Comparison of ENCODE assay signal across 1 cellular context in the genomic region with DNA sequence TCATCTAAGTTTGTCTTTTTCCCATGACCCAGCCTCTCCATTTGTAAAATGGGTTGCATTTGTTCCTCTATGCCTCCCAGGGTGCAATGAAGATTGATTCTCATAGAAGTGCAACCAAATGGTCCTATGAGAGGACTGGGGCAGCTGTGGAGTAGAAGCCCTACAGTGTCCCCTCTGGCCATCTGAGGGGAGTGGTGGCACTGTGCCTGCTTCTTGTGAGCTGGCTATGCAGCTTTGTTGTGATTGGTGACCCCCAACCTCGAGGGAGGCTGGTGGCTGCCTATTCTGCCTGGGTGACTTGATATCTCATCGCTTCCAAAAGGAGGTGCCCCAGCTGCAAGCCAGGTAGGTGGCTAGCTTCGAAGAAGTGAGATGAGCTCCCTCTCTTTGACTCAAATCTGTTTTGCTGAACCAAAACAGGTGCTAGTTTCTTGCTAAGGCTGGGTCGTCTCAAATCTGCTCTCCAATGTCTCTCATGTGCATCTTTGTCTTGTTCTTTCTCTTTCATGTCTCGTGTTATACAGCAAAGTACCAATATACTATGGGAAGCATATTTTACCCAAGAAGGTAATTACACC.
TF ChIP-seq lines count a peak whose summit lies in the region.

No MANE protein-coding gene starts in this region.

TF ChIP-seq in GM23338, 12 proteins besides CTCF, POLR2A, EP300 and RAD21 (continued from another document):
- TF ChIP-seq, protein P1, sequence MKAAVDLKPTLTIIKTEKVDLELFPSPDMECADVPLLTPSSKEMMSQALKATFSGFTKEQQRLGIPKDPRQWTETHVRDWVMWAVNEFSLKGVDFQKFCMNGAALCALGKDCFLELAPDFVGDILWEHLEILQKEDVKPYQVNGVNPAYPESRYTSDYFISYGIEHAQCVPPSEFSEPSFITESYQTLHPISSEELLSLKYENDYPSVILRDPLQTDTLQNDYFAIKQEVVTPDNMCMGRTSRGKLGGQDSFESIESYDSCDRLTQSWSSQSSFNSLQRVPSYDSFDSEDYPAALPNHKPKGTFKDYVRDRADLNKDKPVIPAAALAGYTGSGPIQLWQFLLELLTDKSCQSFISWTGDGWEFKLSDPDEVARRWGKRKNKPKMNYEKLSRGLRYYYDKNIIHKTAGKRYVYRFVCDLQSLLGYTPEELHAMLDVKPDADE (IDR thresholded peaks at IDR 0.05): no peak
- TF ChIP-seq EZH2phosphoT487 (IDR thresholded peaks at IDR 0.05; ENCODE audit: unreplicated experiment): no peak
- TF ChIP-seq ZNF331 (CRISPR knock-in tag; IDR thresholded peaks at IDR 0.05; ENCODE audit: low read depth): no peak
- TF ChIP-seq, protein P2, sequence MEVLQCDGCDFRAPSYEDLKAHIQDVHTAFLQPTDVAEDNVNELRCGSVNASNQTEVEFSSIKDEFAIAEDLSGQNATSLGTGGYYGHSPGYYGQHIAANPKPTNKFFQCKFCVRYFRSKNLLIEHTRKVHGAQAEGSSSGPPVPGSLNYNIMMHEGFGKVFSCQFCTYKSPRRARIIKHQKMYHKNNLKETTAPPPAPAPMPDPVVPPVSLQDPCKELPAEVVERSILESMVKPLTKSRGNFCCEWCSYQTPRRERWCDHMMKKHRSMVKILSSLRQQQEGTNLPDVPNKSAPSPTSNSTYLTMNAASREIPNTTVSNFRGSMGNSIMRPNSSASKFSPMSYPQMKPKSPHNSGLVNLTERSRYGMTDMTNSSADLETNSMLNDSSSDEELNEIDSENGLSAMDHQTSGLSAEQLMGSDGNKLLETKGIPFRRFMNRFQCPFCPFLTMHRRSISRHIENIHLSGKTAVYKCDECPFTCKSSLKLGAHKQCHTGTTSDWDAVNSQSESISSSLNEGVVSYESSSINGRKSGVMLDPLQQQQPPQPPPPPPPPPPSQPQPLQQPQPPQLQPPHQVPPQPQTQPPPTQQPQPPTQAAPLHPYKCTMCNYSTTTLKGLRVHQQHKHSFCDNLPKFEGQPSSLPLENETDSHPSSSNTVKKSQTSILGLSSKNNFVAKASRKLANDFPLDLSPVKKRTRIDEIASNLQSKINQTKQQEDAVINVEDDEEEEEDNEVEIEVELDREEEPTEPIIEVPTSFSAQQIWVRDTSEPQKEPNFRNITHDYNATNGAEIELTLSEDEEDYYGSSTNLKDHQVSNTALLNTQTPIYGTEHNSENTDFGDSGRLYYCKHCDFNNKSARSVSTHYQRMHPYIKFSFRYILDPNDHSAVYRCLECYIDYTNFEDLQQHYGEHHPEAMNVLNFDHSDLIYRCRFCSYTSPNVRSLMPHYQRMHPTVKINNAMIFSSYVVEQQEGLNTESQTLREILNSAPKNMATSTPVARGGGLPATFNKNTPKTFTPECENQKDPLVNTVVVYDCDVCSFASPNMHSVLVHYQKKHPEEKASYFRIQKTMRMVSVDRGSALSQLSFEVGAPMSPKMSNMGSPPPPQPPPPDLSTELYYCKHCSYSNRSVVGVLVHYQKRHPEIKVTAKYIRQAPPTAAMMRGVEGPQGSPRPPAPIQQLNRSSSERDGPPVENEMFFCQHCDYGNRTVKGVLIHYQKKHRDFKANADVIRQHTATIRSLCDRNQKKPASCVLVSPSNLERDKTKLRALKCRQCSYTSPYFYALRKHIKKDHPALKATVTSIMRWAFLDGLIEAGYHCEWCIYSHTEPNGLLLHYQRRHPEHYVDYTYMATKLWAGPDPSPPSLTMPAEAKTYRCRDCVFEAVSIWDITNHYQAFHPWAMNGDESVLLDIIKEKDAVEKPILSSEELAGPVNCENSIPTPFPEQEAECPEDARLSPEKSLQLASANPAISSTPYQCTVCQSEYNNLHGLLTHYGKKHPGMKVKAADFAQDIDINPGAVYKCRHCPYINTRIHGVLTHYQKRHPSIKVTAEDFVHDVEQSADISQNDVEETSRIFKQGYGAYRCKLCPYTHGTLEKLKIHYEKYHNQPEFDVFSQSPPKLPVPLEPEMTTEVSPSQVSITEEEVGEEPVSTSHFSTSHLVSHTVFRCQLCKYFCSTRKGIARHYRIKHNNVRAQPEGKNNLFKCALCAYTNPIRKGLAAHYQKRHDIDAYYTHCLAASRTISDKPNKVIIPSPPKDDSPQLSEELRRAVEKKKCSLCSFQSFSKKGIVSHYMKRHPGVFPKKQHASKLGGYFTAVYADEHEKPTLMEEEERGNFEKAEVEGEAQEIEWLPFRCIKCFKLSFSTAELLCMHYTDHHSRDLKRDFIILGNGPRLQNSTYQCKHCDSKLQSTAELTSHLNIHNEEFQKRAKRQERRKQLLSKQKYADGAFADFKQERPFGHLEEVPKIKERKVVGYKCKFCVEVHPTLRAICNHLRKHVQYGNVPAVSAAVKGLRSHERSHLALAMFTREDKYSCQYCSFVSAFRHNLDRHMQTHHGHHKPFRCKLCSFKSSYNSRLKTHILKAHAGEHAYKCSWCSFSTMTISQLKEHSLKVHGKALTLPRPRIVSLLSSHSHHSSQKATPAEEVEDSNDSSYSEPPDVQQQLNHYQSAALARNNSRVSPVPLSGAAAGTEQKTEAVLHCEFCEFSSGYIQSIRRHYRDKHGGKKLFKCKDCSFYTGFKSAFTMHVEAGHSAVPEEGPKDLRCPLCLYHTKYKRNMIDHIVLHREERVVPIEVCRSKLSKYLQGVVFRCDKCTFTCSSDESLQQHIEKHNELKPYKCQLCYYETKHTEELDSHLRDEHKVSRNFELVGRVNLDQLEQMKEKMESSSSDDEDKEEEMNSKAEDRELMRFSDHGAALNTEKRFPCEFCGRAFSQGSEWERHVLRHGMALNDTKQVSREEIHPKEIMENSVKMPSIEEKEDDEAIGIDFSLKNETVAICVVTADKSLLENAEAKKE (CRISPR knock-in tag; IDR thresholded peaks at IDR 0.05): no peak
- TF ChIP-seq STAT1 (IDR thresholded peaks at IDR 0.05; ENCODE audit: unreplicated experiment): no peak
- TF ChIP-seq POLR2AphosphoS5 (IDR thresholded peaks at IDR 0.05; ENCODE audit: low read depth): no peak
- no peak for TF ChIP-seq ZNF114 (CRISPR knock-in tag; IDR thresholded peaks at IDR 0.05)
- TF ChIP-seq CREB1 (CRISPR knock-in tag; IDR thresholded peaks at IDR 0.05; ENCODE audit: low read depth): no peak
- TF ChIP-seq JUNB (IDR thresholded peaks at IDR 0.05; ENCODE audit: unreplicated experiment): no peak
- TF ChIP-seq NANOG (IDR thresholded peaks at IDR 0.05; ENCODE audit: borderline replicate concordance): no peak
